In genomic region chr15:62799919-62800318, GRCh38 we compare ENCODE assay signal across 15 cellular contexts.
DNase-seq lines count a peak whose midpoint lies in the region; ATAC-seq and TF ChIP-seq lines count a peak whose summit lies in the region.
"Had no signal": no experiment of that assay in that cellular context is flagged by ENCODE, and none has a peak within 500 bp of the region (broad histone marks: within the 10 kb centered on the region; RNA-seq: fewer than 3 reads in every experiment).

No MANE protein-coding gene starts in this region.

- H3K27me3 Mint-ChIP-seq in nephron (ENCODE audit: low read depth): no peaks in the 10 kb centered on the region

- H3K4me1 Mint-ChIP-seq in nephron: peaks cover 27% of the 10 kb centered on the region

- peak overlapping the region in 2 of 3 experiments; percentile 16 to 37 for H3K27ac Mint-ChIP-seq in nephron
- H3K27ac Mint-ChIP-seq: CD8-positive, alpha-beta T cell had no signal

- H3K9me3 Mint-ChIP-seq in nephron: no peaks in the 10 kb centered on the region
- H3K9me3 Mint-ChIP-seq: CD8-positive, alpha-beta T cell had no signal

- no peak overlapping the region for H3K9ac ChIP-seq in stomach smooth muscle (ENCODE audit: low read length in 2 of 2)
- H3K9ac ChIP-seq: BLaER1 treated with 17β-estradiol and CSF1 and Interleukin-3, amounts not matched to agents 10 nM and 100 nM had no signal

- no peaks in the 10 kb centered on the region for H3K4me1 ChIP-seq in stomach smooth muscle (ENCODE audit: control insufficient read depth, insufficient read depth, low read length)
- H3K4me1 ChIP-seq: A549; BLaER1 treated with 17β-estradiol and CSF1 and Interleukin-3, amounts not matched to agents 10 nM and 100 nM had no signal

- H3K27me3 ChIP-seq in stomach smooth muscle (ENCODE audit: control insufficient read depth in 1 of 2, insufficient read depth in 2 of 2, low read length in 2 of 2): no peaks in the 10 kb centered on the region
- H3K27me3 ChIP-seq: BLaER1 treated with 17β-estradiol and CSF1 and Interleukin-3, amounts not matched to agents 10 nM and 100 nM had no signal

- DNase-seq in choroid plexus epithelial cell (ENCODE audit: low read depth) (peak; percentile 45), left cardiac atrium (peak; percentile 37), posterior cingulate gyrus (no peak)
- DNase-seq: CD8-positive, alpha-beta T cell; KG1; NCI-H1105 treated with DMSO at 0.1 percent for 48 hours; NCI-H1694; NK-92 treated with Interleukin-12 subunit alpha and Interleukin-12 subunit beta, amount 100 ng/mL, for 24 hours; SHP77 had no signal

- H3K4me3 ChIP-seq in choroid plexus epithelial cell (ENCODE audit: low read depth, low read length) (no peak overlapping the region), stomach smooth muscle (ENCODE audit: low read length in 2 of 2) (no peak overlapping the region)
- H3K4me3 ChIP-seq: A549; BLaER1 treated with 17β-estradiol and CSF1 and Interleukin-3, amounts not matched to agents 10 nM and 100 nM had no signal

- ATAC-seq in left cardiac atrium: peak; percentile 57 to 84
- no peak for ATAC-seq in GM18519 (IDR thresholded peaks at IDR 0.05; ENCODE audit: low FRiP score, unreplicated experiment)
- no peak for ATAC-seq in HG03039 (IDR thresholded peaks at IDR 0.05; ENCODE audit: unreplicated experiment)
- ATAC-seq: A549; CD8-positive, alpha-beta T cell had no signal

- TF ChIP-seq CTCF in choroid plexus epithelial cell (conservative IDR thresholded peaks at IDR 0.05; ENCODE audit: low read depth, low read length) (no peak), nephron (IDR thresholded peaks at IDR 0.05; ENCODE audit: unreplicated experiment in 3 of 3) (no peak)

- H3K27ac ChIP-seq in stomach smooth muscle (ENCODE audit: low read length): peak overlapping the region; percentile 2
- H3K27ac ChIP-seq: BLaER1 treated with 17β-estradiol and CSF1 and Interleukin-3, amounts not matched to agents 10 nM and 100 nM had no signal

- intact Hi-C loops in left cardiac atrium (cut with DNase I): no loop called here
- intact Hi-C loops in posterior cingulate gyrus (cut with DNase I): no loop called here

- peaks cover 50% of the 10 kb centered on the region for H3K36me3 Mint-ChIP-seq in nephron (ENCODE audit: low read depth)
- H3K36me3 Mint-ChIP-seq: CD8-positive, alpha-beta T cell had no signal

- H3K4me3 Mint-ChIP-seq in nephron: no peak overlapping the region
- H3K4me3 Mint-ChIP-seq: CD8-positive, alpha-beta T cell had no signal

- no peaks in the 10 kb centered on the region for H3K9me3 ChIP-seq in stomach smooth muscle (ENCODE audit: control insufficient read depth in 2 of 2, low read length in 2 of 2)
- H3K9me3 ChIP-seq: A549; BLaER1 treated with 17β-estradiol and CSF1 and Interleukin-3, amounts not matched to agents 10 nM and 100 nM had no signal

- peaks cover 28 to 31% of the 10 kb centered on the region in 2 donors for H3K36me3 ChIP-seq in stomach smooth muscle (ENCODE audit: control insufficient read depth in 2 of 2, insufficient read depth in 2 of 2, low read length in 2 of 2)

Comparison
In these comparisons a context has a peak if more than half of its experiments do, and no peak if none do; other contexts are left out.
1. DNase-seq: peak in choroid plexus epithelial cell (single experiment) and left cardiac atrium (single experiment); none in posterior cingulate gyrus (0 of 10).
2. ATAC-seq: peak in left cardiac atrium (2 of 2); none in GM18519 (single experiment) and HG03039 (single experiment).